In the genomic region with DNA sequence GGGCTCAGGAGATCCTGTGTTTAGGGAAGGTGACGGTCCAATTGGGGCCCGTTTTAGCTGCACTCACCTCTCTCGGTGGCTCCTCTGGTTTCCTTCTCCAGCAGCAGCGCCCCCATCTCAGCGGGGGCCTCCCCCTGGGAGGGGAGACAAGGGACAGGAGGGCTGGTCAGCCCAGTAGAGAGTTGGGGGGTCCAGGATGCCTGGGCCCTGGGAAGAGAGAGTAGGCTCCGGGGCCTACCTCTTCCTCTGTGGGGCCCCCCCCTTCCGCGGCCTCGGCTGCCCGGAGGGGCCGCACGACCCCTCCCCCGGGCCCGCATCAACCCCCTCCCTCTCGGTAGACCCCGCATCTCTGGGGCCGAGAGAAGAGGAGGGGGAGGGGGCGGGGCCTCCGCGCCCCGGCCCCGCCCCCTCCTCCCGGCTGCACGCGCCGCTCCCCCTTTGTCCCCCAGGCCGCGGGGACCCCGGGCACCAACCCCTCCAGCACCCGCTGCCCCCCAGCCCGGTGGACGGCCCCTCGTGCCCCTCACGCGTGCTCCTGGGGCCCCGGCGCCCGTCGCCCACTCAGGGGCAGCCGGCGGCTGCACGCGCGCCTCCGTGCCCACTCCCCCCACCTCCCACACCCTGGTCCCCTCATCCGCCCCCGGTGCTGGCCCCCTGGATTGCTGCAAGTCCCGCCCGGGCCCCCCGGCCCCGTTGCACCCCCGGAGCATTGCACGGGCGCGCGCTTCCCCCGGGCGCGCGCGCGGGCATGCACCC, we compare ENCODE assay signal across 8 cellular contexts. TPM values are rescaled to one million over a fixed set of nuclear protein-coding genes. Genes with fewer than 3 reads are reported as not detected.
DNase-seq lines count a peak whose midpoint lies in the region; ATAC-seq lines count a peak whose summit lies in the region.

No MANE protein-coding gene starts in this region.

- no CpG with 5 or more reads among the region's 62 CpGs for WGBS in iPS DF 6.9 (ENCODE audit: insufficient coverage, insufficient read length)

- peaks cover 21% of the 10 kb centered on the region for H3K36me3 ChIP-seq in iPS DF 6.9 (ENCODE audit: control insufficient read depth, insufficient read depth, low read length)

- peak overlapping the region; percentile 86 for H3K27ac Mint-ChIP-seq in activated CD4-positive, alpha-beta T cell treated with anti-CD3 and anti-CD28 coated beads for 36 hours
- H3K27ac Mint-ChIP-seq in activated T-cell treated with anti-CD3 and anti-CD28 coated beads, Interleukin-2, amount 50 U/mL, for 72 hours = peak overlapping the region; percentile 82
- peak overlapping the region; percentile 91 for H3K27ac Mint-ChIP-seq in stimulated activated effector memory CD8-positive, alpha-beta T cell treated with anti-CD3 and anti-CD28 coated beads, Interleukin-12 subunit alpha, Interleukin-12 subunit beta, amount 100 ng/mL, for 72 hours

- POLR2A ChIA-PET in activated CD4-positive, alpha-beta T cell treated with anti-CD3 and anti-CD28 coated beads for 36 hours (lab: Charles Lee) = interaction anchor here (1.0 to 1.3 kb wide), 3 partner anchors 14 to 231 kb away, joined by 3 to 5 read pairs (median 3); a partner anchor contains a TSS

- peaks cover 7% of the 10 kb centered on the region for H3K4me1 ChIP-seq in iPS DF 6.9 (ENCODE audit: control insufficient read depth, insufficient read depth, low read length)

- no peak for ATAC-seq in activated CD4-positive, alpha-beta T cell treated with anti-CD3 and anti-CD28 coated beads for 36 hours
- ATAC-seq in activated T-cell treated with anti-CD3 and anti-CD28 coated beads, Interleukin-2, amount 50 U/mL, for 72 hours (replicated peaks in 1 of 2) = peak; percentile 8 to 12
- ATAC-seq in stimulated activated effector memory CD8-positive, alpha-beta T cell treated with anti-CD3 and anti-CD28 coated beads, Interleukin-12 subunit alpha, Interleukin-12 subunit beta, amount 100 ng/mL, for 72 hours = peak; percentile 1
- ATAC-seq in GM21786 (IDR thresholded peaks at IDR 0.05; ENCODE audit: unreplicated experiment) (no peak), GM18517 (IDR thresholded peaks at IDR 0.05; ENCODE audit: unreplicated experiment) (no peak)

- DNase-seq in activated CD4-positive, alpha-beta T cell treated with anti-CD3 and anti-CD28 coated beads for 36 hours = peak; percentile 32
- no peak for DNase-seq in activated CD4-positive, alpha-beta T cell treated with anti-CD3 and anti-CD28 coated beads, Interleukin-2, amount 50 U/mL, for 1 hour
- peak; percentile 10 to 19 for DNase-seq in activated T-cell treated with anti-CD3 and anti-CD28 coated beads, Interleukin-2, amount 50 U/mL, for 72 hours
- no peak for DNase-seq in iPS DF 6.9 (ENCODE audit: low read depth, low spot score)
- peak in 1 of 2 donors; percentile 63 for DNase-seq in stimulated activated effector memory CD8-positive, alpha-beta T cell treated with anti-CD3 and anti-CD28 coated beads, Interleukin-12 subunit alpha, Interleukin-12 subunit beta, amount 100 ng/mL, for 72 hours (ENCODE audit: low spot score in 2 of 2)
- DNase-seq in activated effector memory CD4-positive, alpha-beta T cell treated with anti-CD3 and anti-CD28 coated beads, Interleukin-2, amount 50 U/mL, for 16 hours = no peak

- H3K36me3 Mint-ChIP-seq in activated CD4-positive, alpha-beta T cell treated with anti-CD3 and anti-CD28 coated beads for 36 hours (ENCODE audit: low read depth) = peaks cover 20% of the 10 kb centered on the region
- peaks cover 0 to 15% of the 10 kb centered on the region in 2 donors for H3K36me3 Mint-ChIP-seq in activated T-cell treated with anti-CD3 and anti-CD28 coated beads, Interleukin-2, amount 50 U/mL, for 72 hours (ENCODE audit: insufficient read depth in 2 of 2)
- H3K36me3 Mint-ChIP-seq in stimulated activated effector memory CD8-positive, alpha-beta T cell treated with anti-CD3 and anti-CD28 coated beads, Interleukin-12 subunit alpha, Interleukin-12 subunit beta, amount 100 ng/mL, for 72 hours = peaks cover 51% of the 10 kb centered on the region

- H3K9me3 ChIP-seq in iPS DF 6.9 (ENCODE audit: control insufficient read depth, insufficient read depth, low read length) = no peaks in the 10 kb centered on the region

- no peaks in the 10 kb centered on the region for H3K27me3 ChIP-seq in iPS DF 6.9 (ENCODE audit: control insufficient read depth, insufficient read depth, low read length)

- H3K4me3 Mint-ChIP-seq in activated CD4-positive, alpha-beta T cell treated with anti-CD3 and anti-CD28 coated beads for 36 hours = peak overlapping the region; percentile 96
- peak overlapping the region; percentile 81 to 97 for H3K4me3 Mint-ChIP-seq in activated T-cell treated with anti-CD3 and anti-CD28 coated beads, Interleukin-2, amount 50 U/mL, for 72 hours
- H3K4me3 Mint-ChIP-seq in stimulated activated effector memory CD8-positive, alpha-beta T cell treated with anti-CD3 and anti-CD28 coated beads, Interleukin-12 subunit alpha, Interleukin-12 subunit beta, amount 100 ng/mL, for 72 hours = peak overlapping the region; percentile 94

- no peaks in the 10 kb centered on the region for H3K27me3 Mint-ChIP-seq in activated CD4-positive, alpha-beta T cell treated with anti-CD3 and anti-CD28 coated beads for 36 hours
- no peaks in the 10 kb centered on the region for H3K27me3 Mint-ChIP-seq in activated T-cell treated with anti-CD3 and anti-CD28 coated beads, Interleukin-2, amount 50 U/mL, for 72 hours (ENCODE audit: low read depth)

- H3K27ac ChIP-seq in iPS DF 6.9 (ENCODE audit: low read length) = no peak overlapping the region

- H3K9me3 Mint-ChIP-seq in activated CD4-positive, alpha-beta T cell treated with anti-CD3 and anti-CD28 coated beads for 36 hours (ENCODE audit: low read depth) = no peaks in the 10 kb centered on the region
- no peaks in the 10 kb centered on the region for H3K9me3 Mint-ChIP-seq in activated T-cell treated with anti-CD3 and anti-CD28 coated beads, Interleukin-2, amount 50 U/mL, for 72 hours
- no peaks in the 10 kb centered on the region for H3K9me3 Mint-ChIP-seq in stimulated activated effector memory CD8-positive, alpha-beta T cell treated with anti-CD3 and anti-CD28 coated beads, Interleukin-12 subunit alpha, Interleukin-12 subunit beta, amount 100 ng/mL, for 72 hours

- peak overlapping the region; percentile 87 for H3K4me3 ChIP-seq in iPS DF 6.9 (ENCODE audit: low read length)

- CTCF ChIA-PET in activated CD4-positive, alpha-beta T cell treated with anti-CD3 and anti-CD28 coated beads for 36 hours (lab: Charles Lee) = interaction anchor here (0.8 kb wide), 1 partner anchor 34 kb away, joined by 3 read pairs; a partner anchor contains a TSS

- peaks cover 26% of the 10 kb centered on the region for H3K4me1 Mint-ChIP-seq in activated CD4-positive, alpha-beta T cell treated with anti-CD3 and anti-CD28 coated beads for 36 hours
- H3K4me1 Mint-ChIP-seq in activated T-cell treated with anti-CD3 and anti-CD28 coated beads, Interleukin-2, amount 50 U/mL, for 72 hours (ENCODE audit: low read depth) = peaks cover 32% of the 10 kb centered on the region
- H3K4me1 Mint-ChIP-seq in stimulated activated effector memory CD8-positive, alpha-beta T cell treated with anti-CD3 and anti-CD28 coated beads, Interleukin-12 subunit alpha, Interleukin-12 subunit beta, amount 100 ng/mL, for 72 hours = peaks cover 33% of the 10 kb centered on the region

- intact Hi-C loops in activated CD4-positive, alpha-beta T cell treated with anti-CD3 and anti-CD28 coated beads for 36 hours (cut with DNase I, micrococcal nuclease) = loop anchor here (1.0 to 5.0 kb wide), 15 partner anchors 34 to 700 kb away; a partner anchor contains a TSS

RNA-seq across cellular contexts. Expression of a gene that starts 0.5 kb away (rescaled TPM):
- 10 to 100 TPM; 50.1 to 60.4 TPM for total RNA-seq in activated CD4-positive, alpha-beta T cell treated with anti-CD3 and anti-CD28 coated beads for 36 hours
- total RNA-seq in activated T-cell treated with anti-CD3 and anti-CD28 coated beads, Interleukin-2, amount 50 U/mL, for 72 hours = 10 to 100 TPM; 49.2 to 64.7 TPM

RNA-seq across cellular contexts. Expression of a gene that starts 4.9 kb away (rescaled TPM):
- 1 to 10 TPM; 1.9 to 2.4 TPM for total RNA-seq in activated CD4-positive, alpha-beta T cell treated with anti-CD3 and anti-CD28 coated beads for 36 hours
- total RNA-seq in activated T-cell treated with anti-CD3 and anti-CD28 coated beads, Interleukin-2, amount 50 U/mL, for 72 hours = 1 to 10 TPM in 1 of 2 donors, under 1 TPM in 1; 0.88 to 1.9 TPM

RNA-seq across cellular contexts. Expression of a gene that starts 18.2 kb away (rescaled TPM):
- under 1 TPM; 0.19 to 0.27 TPM for total RNA-seq in activated CD4-positive, alpha-beta T cell treated with anti-CD3 and anti-CD28 coated beads for 36 hours
- total RNA-seq in activated T-cell treated with anti-CD3 and anti-CD28 coated beads, Interleukin-2, amount 50 U/mL, for 72 hours = under 1 TPM; 0.22 to 0.23 TPM

RNA-seq across cellular contexts. Expression of a gene that starts 30.5 kb away (rescaled TPM):
- 1 to 10 TPM in 1 of 2 experiments, under 1 TPM in 1; 0.96 to 1.5 TPM for total RNA-seq in activated CD4-positive, alpha-beta T cell treated with anti-CD3 and anti-CD28 coated beads for 36 hours
- 1 to 10 TPM; 3.4 to 5.1 TPM for total RNA-seq in activated T-cell treated with anti-CD3 and anti-CD28 coated beads, Interleukin-2, amount 50 U/mL, for 72 hours

RNA-seq across cellular contexts. Expression of a gene that starts 34.4 kb away (rescaled TPM):
- total RNA-seq in activated CD4-positive, alpha-beta T cell treated with anti-CD3 and anti-CD28 coated beads for 36 hours = 10 to 100 TPM; 11.6 to 11.8 TPM
- total RNA-seq in activated T-cell treated with anti-CD3 and anti-CD28 coated beads, Interleukin-2, amount 50 U/mL, for 72 hours = 10 to 100 TPM; 24.0 to 27.1 TPM

Comparison
In these comparisons a context has a peak if more than half of its experiments do, and no peak if none do; other contexts are left out.
1. DNase-seq: peak in activated CD4-positive, alpha-beta T cell treated with anti-CD3 and anti-CD28 coated beads for 36 hours (single experiment) and activated T-cell treated with anti-CD3 and anti-CD28 coated beads, Interleukin-2, amount 50 U/mL, for 72 hours (2 of 2); none in activated CD4-positive, alpha-beta T cell treated with anti-CD3 and anti-CD28 coated beads, Interleukin-2, amount 50 U/mL, for 1 hour (single experiment), iPS DF 6.9 (single experiment) and activated effector memory CD4-positive, alpha-beta T cell treated with anti-CD3 and anti-CD28 coated beads, Interleukin-2, amount 50 U/mL, for 16 hours (single experiment).
2. ATAC-seq: peak in activated T-cell treated with anti-CD3 and anti-CD28 coated beads, Interleukin-2, amount 50 U/mL, for 72 hours (2 of 2) and stimulated activated effector memory CD8-positive, alpha-beta T cell treated with anti-CD3 and anti-CD28 coated beads, Interleukin-12 subunit alpha, Interleukin-12 subunit beta, amount 100 ng/mL, for 72 hours (single experiment); none in activated CD4-positive, alpha-beta T cell treated with anti-CD3 and anti-CD28 coated beads for 36 hours (single experiment), GM21786 (single experiment) and GM18517 (single experiment).
3. Peak in every context shown above with its lines, with median percentiles within 50 percentile points of each other: H3K27ac Mint-ChIP-seq and H3K4me3 Mint-ChIP-seq.